ENCODE assay signal across 9 cellular contexts in genomic region chr15:55588818-55589122, GRCh38. TPM values are rescaled to one million over a fixed set of nuclear protein-coding genes. Genes with fewer than 3 reads are reported as not detected.
A peak's percentile ranks its signal among the peaks of the same experiment; 100 is the strongest.
DNase-seq lines count a peak whose midpoint lies in the region; ATAC-seq, FAIRE-seq and TF ChIP-seq lines count a peak whose summit lies in the region.
"Had no signal": no experiment of that assay in that cellular context is flagged by ENCODE, and none has a peak within 500 bp of the region (broad histone marks: within the 10 kb centered on the region; RNA-seq: fewer than 3 reads in every experiment).

No MANE protein-coding gene starts in this region.

- peak overlapping the region; percentile 89 for H3K27ac ChIP-seq in cardiac muscle cell
- H3K27ac ChIP-seq in mucosa of rectum (ENCODE audit: low read depth in 2 of 2, low read length in 2 of 2): no peak overlapping the region
- peak overlapping the region; percentile 73 for H3K27ac ChIP-seq in upper lobe of right lung

- peak overlapping the region in 1 of 2 donors; percentile 34 for H3K9ac ChIP-seq in mucosa of rectum (ENCODE audit: low read depth in 1 of 2, low read length in 2 of 2)

- no peak for FAIRE-seq in GM12891 (lab: Jason Lieb, UNC)
- FAIRE-seq: endometrium had no signal

- DNase-seq in cardiac muscle cell (ENCODE audit: low read depth in 1 of 2, low spot score in 1 of 2) (no peak), left cardiac atrium (no peak), cerebellar cortex (ENCODE audit: low spot score) (peak; percentile 11), upper lobe of right lung (no peak), posterior vena cava (ENCODE audit: low spot score) (no peak), GM12891 (ENCODE audit: insufficient read length, low spot score) (no peak), HUDEP-2 (lab: John Stamatoyannopoulos, UW; ENCODE audit: unreplicated experiment in 76 of 76) (no peak)

- TF ChIP-seq CTCF in cardiac muscle cell (IDR thresholded peaks at IDR 0.05; ENCODE audit: low read depth, low read length) (no peak), upper lobe of right lung (IDR thresholded peaks at IDR 0.05) (no peak)

- H3K27me3 ChIP-seq in cardiac muscle cell (no peaks in the 10 kb centered on the region), mucosa of rectum (ENCODE audit: control insufficient read depth in 2 of 2, insufficient read depth in 2 of 2, low read length in 2 of 2) (peaks cover 30 to 34% of the 10 kb centered on the region in 2 donors), upper lobe of right lung (peaks cover 15% of the 10 kb centered on the region)

- H3K36me3 ChIP-seq in cardiac muscle cell (no peaks in the 10 kb centered on the region), mucosa of rectum (ENCODE audit: control insufficient read depth in 2 of 2, insufficient read depth in 2 of 2, low read length in 2 of 2) (no peaks in the 10 kb centered on the region), upper lobe of right lung (no peaks in the 10 kb centered on the region)

- H3K9me3 ChIP-seq in cardiac muscle cell (ENCODE audit: low read depth) (no peaks in the 10 kb centered on the region), mucosa of rectum (ENCODE audit: control insufficient read depth in 2 of 2, low read length in 2 of 2) (peaks cover 0 to 3% of the 10 kb centered on the region in 2 donors), upper lobe of right lung (no peaks in the 10 kb centered on the region)

- intact Hi-C loops in left cardiac atrium (cut with DNase I): no loop called here
- intact Hi-C loops in upper lobe of right lung (cut with DNase I): no loop called here
- intact Hi-C loops in posterior vena cava (cut with DNase I): no loop called here

- TF ChIP-seq POLR2A in GM12891 (IDR thresholded peaks at IDR 0.05; ENCODE audit: low read depth, low read length): no peak

- peaks cover 9% of the 10 kb centered on the region for H3K4me1 ChIP-seq in cardiac muscle cell (ENCODE audit: low read depth)
- H3K4me1 ChIP-seq in mucosa of rectum (ENCODE audit: control insufficient read depth in 2 of 2, insufficient read depth in 2 of 2, low read length in 2 of 2): no peaks in the 10 kb centered on the region
- no peaks in the 10 kb centered on the region for H3K4me1 ChIP-seq in upper lobe of right lung

- ATAC-seq in left cardiac atrium: no peak
- ATAC-seq in upper lobe of right lung: no peak

- peak overlapping the region; percentile 59 for H3K4me3 ChIP-seq in cardiac muscle cell
- peak overlapping the region; percentile 57 to 63 for H3K4me3 ChIP-seq in mucosa of rectum (ENCODE audit: low read length in 2 of 2)
- peak overlapping the region; percentile 53 for H3K4me3 ChIP-seq in upper lobe of right lung

TF ChIP-seq in GM12891, 5 proteins besides CTCF, POLR2A, EP300 and RAD21:
- TF ChIP-seq POU2F2 (IDR thresholded peaks at IDR 0.05; ENCODE audit: low read depth, low read length) (no peak), TAF1 (IDR thresholded peaks at IDR 0.05; ENCODE audit: low read depth, low read length) (no peak), SPI1 (IDR thresholded peaks at IDR 0.05; ENCODE audit: low read depth, low read length) (no peak), POLR2AphosphoS5 (IDR thresholded peaks at IDR 0.05; ENCODE audit: low read depth, low read length) (no peak), PAX5 (IDR thresholded peaks at IDR 0.05; ENCODE audit: insufficient read depth, low read length, severe bottlenecking) (no peak)

RNA-seq across cellular contexts. Expression of gene PYGO1, which starts 0.6 kb away (rescaled TPM):
- total RNA-seq in cardiac muscle cell (7.3 and 10.7 TPM in 2 replicates), left cardiac atrium (1 to 10 TPM; 4.5 to 6.5 TPM), upper lobe of right lung (11.1 TPM), posterior vena cava (10 to 100 TPM; 12.5 to 15.4 TPM)
- 5.4 and 7.2 TPM in 2 replicates for polyA plus RNA-seq in cardiac muscle cell
- polyA plus RNA-seq in GM12891 (2012; ENCODE audit: low read depth, missing spikeins): not detected

Comparison
In these comparisons a context has a peak if more than half of its experiments do, and no peak if none do; other contexts are left out.
1. H3K27ac ChIP-seq: peak in cardiac muscle cell (single experiment) and upper lobe of right lung (single experiment); none in mucosa of rectum (0 of 2).
2. Peak in every context shown above with its lines, with median percentiles within 50 percentile points of each other: H3K4me3 ChIP-seq.